Comparison of ENCODE assay signal across 18 cellular contexts in the genomic region with DNA sequence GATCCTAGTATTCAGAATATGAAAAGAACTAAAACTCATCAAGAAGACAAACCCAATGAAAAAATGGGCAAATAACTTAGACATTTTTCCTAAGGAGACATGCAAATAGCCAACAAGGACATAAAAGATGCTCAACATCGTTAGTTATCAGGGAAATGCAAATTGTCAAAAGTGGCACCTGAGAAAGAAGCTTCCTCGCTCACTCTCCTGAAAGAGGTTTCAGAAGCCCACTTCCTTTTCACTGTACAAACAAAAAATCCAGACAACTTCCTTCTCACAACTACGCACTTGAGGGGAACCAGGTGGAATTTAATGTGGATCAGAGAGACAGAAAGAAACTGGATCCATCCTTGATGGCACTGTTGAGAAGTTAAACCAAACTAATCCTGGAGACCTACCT. TPM values are rescaled to one million over a fixed set of nuclear protein-coding genes. Genes with fewer than 3 reads are reported as not detected.
DNase-seq lines count a peak whose midpoint lies in the region; ATAC-seq, FAIRE-seq and TF ChIP-seq lines count a peak whose summit lies in the region.
"Had no signal": no experiment of that assay in that cellular context is flagged by ENCODE, and none has a peak within 500 bp of the region (broad histone marks: within the 10 kb centered on the region; RNA-seq: fewer than 3 reads in every experiment).

No MANE protein-coding gene starts in this region.

- DNase-seq in activated naive CD4-positive, alpha-beta T cell treated with anti-CD3 and anti-CD28 coated beads for 36 hours: no peak
- DNase-seq in activated naive CD4-positive, alpha-beta T cell treated with anti-CD3 and anti-CD28 coated beads, Interleukin-2, amount 50 U/mL, for 16 hours: no peak
- DNase-seq in T-cell (no peak), kidney (no peak), type B pancreatic cell (ENCODE audit: extremely low spot score, unreplicated experiment) (no peak), adrenal gland (no peak), heart left ventricle (no peak)
- DNase-seq: ACHN; aorta; foreskin fibroblast; GDM1; left colon; NCI-H1694; stimulated activated naive CD4-positive, alpha-beta T cell had no signal

- ATAC-seq in T-cell (replicated peaks in 1 of 4) (no peak), GM19023 (IDR thresholded peaks at IDR 0.05; ENCODE audit: unreplicated experiment) (no peak), heart left ventricle (no peak)
- ATAC-seq: activated CD4-positive, CD25-positive, alpha-beta regulatory T cell treated with anti-CD3 and anti-CD28 coated beads, Interleukin-2, amount 50 U/mL, for 24 hours; left colon had no signal

- H3K9ac ChIP-seq in kidney (ENCODE audit: low read length in 2 of 2): no peak overlapping the region

- peak; percentile 30 for FAIRE-seq in kidney (lab: Jason Lieb, UNC)
- FAIRE-seq: endometrium, H54 had no signal

- TF ChIP-seq CTCF in kidney (IDR thresholded peaks at IDR 0.05; ENCODE audit: borderline replicate concordance, extremely low read depth, insufficient read depth): no peak
- no peak for TF ChIP-seq CTCF in type B pancreatic cell (conservative IDR thresholded peaks at IDR 0.05)
- TF ChIP-seq CTCF in adrenal gland (IDR thresholded peaks at IDR 0.05): no peak
- TF ChIP-seq CTCF in heart left ventricle (IDR thresholded peaks at IDR 0.05): no peak

- H3K9me3 ChIP-seq in kidney (ENCODE audit: control insufficient read depth in 1 of 2, low read length in 2 of 2): no peaks in the 10 kb centered on the region
- H3K9me3 ChIP-seq in adrenal gland (replicated peaks in 1 of 3): no peaks in the 10 kb centered on the region
- no peaks in the 10 kb centered on the region for H3K9me3 ChIP-seq in heart left ventricle

- H3K9me3 Mint-ChIP-seq in activated naive CD4-positive, alpha-beta T cell treated with anti-CD3 and anti-CD28 coated beads for 36 hours: no peaks in the 10 kb centered on the region
- H3K9me3 Mint-ChIP-seq in T-cell (no peaks in the 10 kb centered on the region), type B pancreatic cell (peaks cover 12% of the 10 kb centered on the region)

- CTCF ChIA-PET in activated naive CD4-positive, alpha-beta T cell treated with anti-CD3 and anti-CD28 coated beads for 36 hours (lab: Charles Lee): interaction anchor here (0.7 kb wide), 1 partner anchor 175 kb away, joined by 5 read pairs; no protein-coding TSS in a partner anchor
- CTCF ChIA-PET in T-cell (lab: Charles Lee): interaction anchor here (0.6 to 1.2 kb wide), 3 partner anchors 23 to 337 kb away, joined by 3 to 6 read pairs (median 6); no protein-coding TSS in a partner anchor

- H3K4me3 Mint-ChIP-seq in activated naive CD4-positive, alpha-beta T cell treated with anti-CD3 and anti-CD28 coated beads for 36 hours: peak overlapping the region; percentile 38
- H3K4me3 Mint-ChIP-seq in T-cell (peak overlapping the region; percentile 14 to 52 (median 38)), type B pancreatic cell (no peak overlapping the region)

- H3K4me3 ChIP-seq in kidney (ENCODE audit: low read length in 2 of 2) (no peak overlapping the region), adrenal gland (no peak overlapping the region), heart left ventricle (no peak overlapping the region)

- H3K4me1 Mint-ChIP-seq in activated naive CD4-positive, alpha-beta T cell treated with anti-CD3 and anti-CD28 coated beads for 36 hours (ENCODE audit: low read depth): peaks cover 72% of the 10 kb centered on the region
- H3K4me1 Mint-ChIP-seq in T-cell (peaks cover 82 to 83% (median 83%) of the 10 kb centered on the region in 3 donors), type B pancreatic cell (ENCODE audit: unreplicated experiment) (peaks cover 22% of the 10 kb centered on the region)

- H3K27ac Mint-ChIP-seq in activated naive CD4-positive, alpha-beta T cell treated with anti-CD3 and anti-CD28 coated beads for 36 hours: peak overlapping the region; percentile 31
- H3K27ac Mint-ChIP-seq in T-cell: peak overlapping the region; percentile 88 to 92
- peak overlapping the region; percentile 18 for H3K27ac Mint-ChIP-seq in type B pancreatic cell

- H3K27me3 ChIP-seq in adrenal gland (no peaks in the 10 kb centered on the region), heart left ventricle (no peaks in the 10 kb centered on the region)

- no peaks in the 10 kb centered on the region for H3K36me3 ChIP-seq in kidney (ENCODE audit: control insufficient read depth in 1 of 2, insufficient read depth in 2 of 2, low read length in 2 of 2)
- H3K36me3 ChIP-seq in adrenal gland (replicated peaks in 1 of 2): no peaks in the 10 kb centered on the region
- no peaks in the 10 kb centered on the region for H3K36me3 ChIP-seq in heart left ventricle

- TF ChIP-seq POLR2A in adrenal gland (IDR thresholded peaks at IDR 0.05) (no peak), heart left ventricle (IDR thresholded peaks at IDR 0.05) (no peak)

- intact Hi-C loops in activated naive CD4-positive, alpha-beta T cell treated with anti-CD3 and anti-CD28 coated beads for 36 hours (cut with micrococcal nuclease): no loop called here
- intact Hi-C loops in kidney (cut with DNase I) (no loop called here), adrenal gland (cut with DNase I) (no loop called here), heart left ventricle (cut with DNase I) (no loop called here)

- H3K27ac ChIP-seq in kidney (ENCODE audit: low read depth in 2 of 2, low read length in 2 of 2): no peak overlapping the region
- H3K27ac ChIP-seq in adrenal gland: no peak overlapping the region
- peak overlapping the region in 1 of 12 donors; percentile 2 for H3K27ac ChIP-seq in heart left ventricle

- POLR2A ChIA-PET in T-cell (lab: Charles Lee): interaction anchor here in 1 of 2 donors (0.6 kb wide), 1 partner anchor 334 kb away, joined by 3 read pairs; no protein-coding TSS in a partner anchor

- 79 to 86% (median 81%) methylated on average over 3 of the region's 3 CpGs for WGBS in adrenal gland, 4 donors
- 61 to 78% (median 70%) methylated on average over 3 of the region's 3 CpGs for WGBS in heart left ventricle, 4 donors

- H3K4me1 ChIP-seq in kidney (ENCODE audit: control insufficient read depth in 1 of 2, insufficient read depth in 1 of 2, low read depth in 1 of 2, low read length in 2 of 2) (peaks cover 0 to 2% of the 10 kb centered on the region in 2 donors), adrenal gland (replicated peaks in 1 of 2) (no peaks in the 10 kb centered on the region), heart left ventricle (peaks cover 0 to 36% (median 22%) of the 10 kb centered on the region in 12 donors)

- H3K36me3 Mint-ChIP-seq in activated naive CD4-positive, alpha-beta T cell treated with anti-CD3 and anti-CD28 coated beads for 36 hours (ENCODE audit: low read depth): peaks cover 1% of the 10 kb centered on the region
- H3K36me3 Mint-ChIP-seq in T-cell (peaks cover 2% of the 10 kb centered on the region), type B pancreatic cell (peaks cover 21% of the 10 kb centered on the region)

- no peaks in the 10 kb centered on the region for H3K27me3 Mint-ChIP-seq in activated naive CD4-positive, alpha-beta T cell treated with anti-CD3 and anti-CD28 coated beads for 36 hours (ENCODE audit: low read depth)
- H3K27me3 Mint-ChIP-seq in T-cell: no peaks in the 10 kb centered on the region
- no peaks in the 10 kb centered on the region for H3K27me3 Mint-ChIP-seq in type B pancreatic cell

RNA-seq across cellular contexts. Expression of a gene that starts 41.5 kb away (rescaled TPM):
- total RNA-seq in activated naive CD4-positive, alpha-beta T cell treated with anti-CD3 and anti-CD28 coated beads for 36 hours: 10 to 100 TPM; 19.4 to 19.9 TPM
- total RNA-seq in T-cell (100 to 1,000 TPM in 1 of 5 donors, 10 to 100 TPM in 4; 60.2 to 112 (median 64.7) TPM), kidney (22.0 TPM), type B pancreatic cell (ENCODE audit: low replicate concordance) (25.4 and 30.2 TPM in 2 replicates), adrenal gland (10 to 100 TPM in 1 of 8 donors, 1 to 10 TPM in 7; 3.5 to 12.0 (median 4.7) TPM), heart left ventricle (10 to 100 TPM; 11.1 to 23.7 (median 17.9) TPM)
- polyA plus RNA-seq in kidney (ENCODE audit: insufficient read depth, low read depth, low replicate concordance) (2.6 TPM), adrenal gland (1 to 10 TPM in 1 of 3 donors, under 1 TPM in 2; 0.77 to 1.6 (median 0.80) TPM), heart left ventricle (1 to 10 TPM; 2.3 to 3.8 TPM)

Comparison
In these comparisons a context has a peak if more than half of its experiments do, and no peak if none do; other contexts are left out.
1. H3K27ac Mint-ChIP-seq: peak in every context shown above with its lines; median percentile 90 in T-cell; 31 in activated naive CD4-positive, alpha-beta T cell treated with anti-CD3 and anti-CD28 coated beads for 36 hours; 18 in type B pancreatic cell.